ENCODE assay signal across 8 cellular contexts in the genomic region with DNA sequence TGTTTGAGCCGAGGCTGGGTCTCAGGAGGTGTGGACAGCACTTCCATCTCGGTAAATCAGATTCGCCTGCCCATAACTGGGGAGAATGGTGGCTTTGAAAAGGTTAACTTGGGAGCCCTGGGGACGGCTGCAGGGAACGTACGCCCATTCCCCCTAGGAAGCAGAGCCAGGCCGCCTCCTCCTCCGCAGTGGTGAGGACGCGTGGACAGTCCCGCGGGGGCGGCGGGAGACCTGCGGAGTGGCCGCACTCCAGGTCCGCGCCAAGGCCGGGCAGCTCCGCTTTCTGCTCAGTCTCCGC. TPM values are rescaled to one million over a fixed set of nuclear protein-coding genes. Genes with fewer than 3 reads are reported as not detected.
DNase-seq lines count a peak whose midpoint lies in the region; ATAC-seq lines count a peak whose summit lies in the region.

No MANE protein-coding gene starts in this region.

- no peak overlapping the region for H3K27ac Mint-ChIP-seq in activated naive CD4-positive, alpha-beta T cell treated with anti-CD3 and anti-CD28 coated beads, Interleukin-2, amount 50 U/mL, for 72 hours
- no peak overlapping the region for H3K27ac Mint-ChIP-seq in dendritic cell treated with granulocyte-macrophage colony-stimulating factor and Interleukin-4, amounts not matched to agents 40 ng/mL and 50 ng/mL, for 4 days
- no peak overlapping the region for H3K27ac Mint-ChIP-seq in naive thymus-derived CD8-positive, alpha-beta T cell

- H3K36me3 Mint-ChIP-seq in activated naive CD4-positive, alpha-beta T cell treated with anti-CD3 and anti-CD28 coated beads, Interleukin-2, amount 50 U/mL, for 72 hours: peaks cover 0 to 5% of the 10 kb centered on the region in 2 donors
- no peaks in the 10 kb centered on the region for H3K36me3 Mint-ChIP-seq in dendritic cell treated with granulocyte-macrophage colony-stimulating factor and Interleukin-4, amounts not matched to agents 40 ng/mL and 50 ng/mL, for 4 days (ENCODE audit: low read depth)
- no peaks in the 10 kb centered on the region for H3K36me3 Mint-ChIP-seq in naive thymus-derived CD8-positive, alpha-beta T cell

- POLR2A ChIA-PET in naive thymus-derived CD8-positive, alpha-beta T cell (lab: Charles Lee): interaction anchor here (2.0 kb wide), 1 partner anchor 28 kb away, joined by 5 read pairs; no protein-coding TSS in a partner anchor

- peak; percentile 65 to 72 for ATAC-seq in activated naive CD4-positive, alpha-beta T cell treated with anti-CD3 and anti-CD28 coated beads, Interleukin-2, amount 50 U/mL, for 72 hours
- peak; percentile 46 to 62 for ATAC-seq in naive thymus-derived CD8-positive, alpha-beta T cell

- peak in 1 of 2 donors; percentile 60 for DNase-seq in activated naive CD4-positive, alpha-beta T cell treated with anti-CD3 and anti-CD28 coated beads, Interleukin-2, amount 50 U/mL, for 72 hours (ENCODE audit: low spot score in 2 of 2)
- no peak for DNase-seq in activated naive CD4-positive, alpha-beta T cell treated with anti-CD3 and anti-CD28 coated beads, Interleukin-2, amount 50 U/mL, for 16 hours
- DNase-seq in HK-2 (ENCODE audit: unreplicated experiment) (peak; percentile 53), NCI-H2227 treated with DMSO at 0.1 percent for 48 hours (lab: John Stamatoyannopoulos, UW) (no peak), retina (no peak), NCI-H82 treated with DMSO at 0.1 percent for 48 hours (lab: John Stamatoyannopoulos, UW; ENCODE audit: unreplicated experiment) (no peak)
- DNase-seq in naive thymus-derived CD8-positive, alpha-beta T cell: peak in 1 of 10 donors; percentile 35

- peaks cover 23% of the 10 kb centered on the region for H3K4me1 Mint-ChIP-seq in dendritic cell treated with granulocyte-macrophage colony-stimulating factor and Interleukin-4, amounts not matched to agents 40 ng/mL and 50 ng/mL, for 4 days (ENCODE audit: low read depth)
- peaks cover 17 to 40% (median 30%) of the 10 kb centered on the region in 4 donors for H3K4me1 Mint-ChIP-seq in naive thymus-derived CD8-positive, alpha-beta T cell

- H3K9me3 Mint-ChIP-seq in activated naive CD4-positive, alpha-beta T cell treated with anti-CD3 and anti-CD28 coated beads, Interleukin-2, amount 50 U/mL, for 72 hours: no peaks in the 10 kb centered on the region
- no peaks in the 10 kb centered on the region for H3K9me3 Mint-ChIP-seq in dendritic cell treated with granulocyte-macrophage colony-stimulating factor and Interleukin-4, amounts not matched to agents 40 ng/mL and 50 ng/mL, for 4 days
- peaks cover 0 to 1% (median 0%) of the 10 kb centered on the region in 9 donors for H3K9me3 Mint-ChIP-seq in naive thymus-derived CD8-positive, alpha-beta T cell

- H3K27me3 Mint-ChIP-seq in dendritic cell treated with granulocyte-macrophage colony-stimulating factor and Interleukin-4, amounts not matched to agents 40 ng/mL and 50 ng/mL, for 4 days: peaks cover 68% of the 10 kb centered on the region
- peaks cover 25 to 59% (median 53%) of the 10 kb centered on the region in 5 donors for H3K27me3 Mint-ChIP-seq in naive thymus-derived CD8-positive, alpha-beta T cell

- peak overlapping the region; percentile 66 for H3K4me3 Mint-ChIP-seq in dendritic cell treated with granulocyte-macrophage colony-stimulating factor and Interleukin-4, amounts not matched to agents 40 ng/mL and 50 ng/mL, for 4 days
- peak overlapping the region in 8 of 10 donors; percentile 60 to 89 (median 76) for H3K4me3 Mint-ChIP-seq in naive thymus-derived CD8-positive, alpha-beta T cell

- intact Hi-C loops in dendritic cell treated with granulocyte-macrophage colony-stimulating factor and Interleukin-4, amounts not matched to agents 40 ng/mL and 50 ng/mL, for 4 days (cut with micrococcal nuclease): loop anchor here (2.0 to 5.0 kb wide), 2 partner anchors 279 to 302 kb away; no protein-coding TSS in a partner anchor

RNA-seq across cellular contexts. Expression of a gene that starts 0.8 kb away (rescaled TPM):
- total RNA-seq in activated naive CD4-positive, alpha-beta T cell treated with anti-CD3 and anti-CD28 coated beads, Interleukin-2, amount 50 U/mL, for 72 hours: not detected
- total RNA-seq in naive thymus-derived CD8-positive, alpha-beta T cell: under 1 TPM; 0.16 to 0.58 TPM
- polyA plus RNA-seq in naive thymus-derived CD8-positive, alpha-beta T cell: not detected
